ENCODE assay signal across 23 cellular contexts in genomic region chr6:33142501-33142900, GRCh38. TPM values are rescaled to one million over a fixed set of nuclear protein-coding genes. Genes with fewer than 3 reads are reported as not detected.
DNase-seq lines count a peak whose midpoint lies in the region; ATAC-seq and TF ChIP-seq lines count a peak whose summit lies in the region.
"Had no signal": no experiment of that assay in that cellular context is flagged by ENCODE, and none has a peak within 500 bp of the region (broad histone marks: within the 10 kb centered on the region; RNA-seq: fewer than 3 reads in every experiment).

No MANE protein-coding gene starts in this region.

- CTCF ChIA-PET in activated CD8-positive, alpha-beta T cell treated with anti-CD3 and anti-CD28 coated beads, Interleukin-2, amount 10 ng/mL, durations not matched to agents 7 days and 5 days (lab: Charles Lee), result interaction anchor here (1.0 to 1.5 kb wide), 3 partner anchors 14 to 126 kb away, joined by 3 to 7 read pairs (median 4); no protein-coding TSS in a partner anchor

- peak overlapping the region in 5 of 7 donors; percentile 17 to 91 (median 52) for H3K27ac Mint-ChIP-seq in CD14-positive monocyte
- peak overlapping the region; percentile 49 to 64 for H3K27ac Mint-ChIP-seq in natural killer cell treated with Interleukin-12 subunit alpha and Interleukin-12 subunit beta and Interleukin-15 and Interleukin-18, amount 100 ng/mL, for 72 hours
- H3K27ac Mint-ChIP-seq in activated CD8-positive, alpha-beta T cell treated with anti-CD3 and anti-CD28 coated beads, Interleukin-2, amount 10 ng/mL, durations not matched to agents 7 days and 5 days, result no peak overlapping the region
- H3K27ac Mint-ChIP-seq: CD4-positive, alpha-beta memory T cell had no signal

- POLR2A ChIA-PET in activated CD8-positive, alpha-beta T cell treated with anti-CD3 and anti-CD28 coated beads, Interleukin-2, amount 10 ng/mL, durations not matched to agents 7 days and 5 days (lab: Charles Lee), result no interaction called here

- peak overlapping the region in 1 of 2 donors; percentile 69 for H3K4me3 Mint-ChIP-seq in CD14-positive monocyte
- H3K4me3 Mint-ChIP-seq in natural killer cell treated with Interleukin-12 subunit alpha and Interleukin-12 subunit beta and Interleukin-15 and Interleukin-18, amount 100 ng/mL, for 72 hours, result peak overlapping the region; percentile 9
- H3K4me3 Mint-ChIP-seq in activated CD8-positive, alpha-beta T cell treated with anti-CD3 and anti-CD28 coated beads, Interleukin-2, amount 10 ng/mL, durations not matched to agents 7 days and 5 days, result no peak overlapping the region
- H3K4me3 Mint-ChIP-seq: CD4-positive, alpha-beta memory T cell had no signal

- no peak for ATAC-seq in natural killer cell treated with Interleukin-12 subunit alpha and Interleukin-12 subunit beta and Interleukin-15 and Interleukin-18, amount 100 ng/mL, for 72 hours
- ATAC-seq in GM21447 (IDR thresholded peaks at IDR 0.05; ENCODE audit: unreplicated experiment) (no peak), GM19463 (IDR thresholded peaks at IDR 0.05; ENCODE audit: unreplicated experiment) (no peak)
- ATAC-seq in activated CD8-positive, alpha-beta T cell treated with anti-CD3 and anti-CD28 coated beads, Interleukin-2, amount 10 ng/mL, durations not matched to agents 7 days and 5 days, result no peak

- H3K4me1 Mint-ChIP-seq in CD14-positive monocyte, result peaks cover 30% of the 10 kb centered on the region
- H3K4me1 Mint-ChIP-seq in natural killer cell treated with Interleukin-12 subunit alpha and Interleukin-12 subunit beta and Interleukin-15 and Interleukin-18, amount 100 ng/mL, for 72 hours (ENCODE audit: low read depth in 2 of 2), result peaks cover 24 to 29% of the 10 kb centered on the region in 2 donors
- peaks cover 10% of the 10 kb centered on the region for H3K4me1 Mint-ChIP-seq in activated CD8-positive, alpha-beta T cell treated with anti-CD3 and anti-CD28 coated beads, Interleukin-2, amount 10 ng/mL, durations not matched to agents 7 days and 5 days (ENCODE audit: low read depth)

- TF ChIP-seq CTCF in CD14-positive monocyte (IDR thresholded peaks at IDR 0.05), result no peak

- DNase-seq in SKM-1 treated with dmso at 0.1 percent for 144 hours (lab: John Stamatoyannopoulos, UW; ENCODE audit: unreplicated experiment) (peak; percentile 17), SKM-1 (lab: John Stamatoyannopoulos, UW; ENCODE audit: unreplicated experiment) (no peak), CD14-positive monocyte (ENCODE audit: low spot score) (no peak), OCI-M1 (lab: John Stamatoyannopoulos, UW) (peak; percentile 41)
- no peak for DNase-seq in natural killer cell treated with Interleukin-12 subunit alpha and Interleukin-12 subunit beta and Interleukin-15 and Interleukin-18, amount 100 ng/mL, for 72 hours (ENCODE audit: low spot score)
- DNase-seq in activated CD8-positive, alpha-beta T cell treated with anti-CD3 and anti-CD28 coated beads, Interleukin-2, amount 10 ng/mL, durations not matched to agents 7 days and 5 days, result no peak
- DNase-seq: Caco-2; CD4-positive, alpha-beta memory T cell; DMS 273 treated with DMSO at 0.1 percent for 48 hours; DMS79 treated with DMSO at 0.1 percent for 48 hours; IMR-90; Kasumi-1; MM.1S; NCI-H1105 treated with DMSO at 0.1 percent for 48 hours; NCI-H2029 treated with DMSO at 0.1 percent for 48 hours; NCI-H2171; NCI-H446; NCI-H526; PC-9; RPMI8226; SHP77 had no signal

- intact Hi-C loops in CD14-positive monocyte (cut with micrococcal nuclease), result loop anchor here in 1 of 2 donors (10.0 kb wide), 1 partner anchor 118 kb away; no protein-coding TSS in a partner anchor

- H3K36me3 Mint-ChIP-seq in CD14-positive monocyte, result no peaks in the 10 kb centered on the region
- no peaks in the 10 kb centered on the region for H3K36me3 Mint-ChIP-seq in natural killer cell treated with Interleukin-12 subunit alpha and Interleukin-12 subunit beta and Interleukin-15 and Interleukin-18, amount 100 ng/mL, for 72 hours
- H3K36me3 Mint-ChIP-seq in activated CD8-positive, alpha-beta T cell treated with anti-CD3 and anti-CD28 coated beads, Interleukin-2, amount 10 ng/mL, durations not matched to agents 7 days and 5 days (ENCODE audit: low read depth), result no peaks in the 10 kb centered on the region
- H3K36me3 Mint-ChIP-seq: CD4-positive, alpha-beta memory T cell had no signal

- peaks cover 1 to 4% (median 2%) of the 10 kb centered on the region in 3 donors for H3K27me3 Mint-ChIP-seq in CD14-positive monocyte (ENCODE audit: low read depth in 3 of 3)
- peaks cover 6 to 21% of the 10 kb centered on the region in 2 donors for H3K27me3 Mint-ChIP-seq in natural killer cell treated with Interleukin-12 subunit alpha and Interleukin-12 subunit beta and Interleukin-15 and Interleukin-18, amount 100 ng/mL, for 72 hours
- peaks cover 25% of the 10 kb centered on the region for H3K27me3 Mint-ChIP-seq in activated CD8-positive, alpha-beta T cell treated with anti-CD3 and anti-CD28 coated beads, Interleukin-2, amount 10 ng/mL, durations not matched to agents 7 days and 5 days (ENCODE audit: low read depth)

- peaks cover 2 to 10% (median 6%) of the 10 kb centered on the region in 7 donors for H3K9me3 Mint-ChIP-seq in CD14-positive monocyte
- H3K9me3 Mint-ChIP-seq in natural killer cell treated with Interleukin-12 subunit alpha and Interleukin-12 subunit beta and Interleukin-15 and Interleukin-18, amount 100 ng/mL, for 72 hours, result no peaks in the 10 kb centered on the region
- H3K9me3 Mint-ChIP-seq in activated CD8-positive, alpha-beta T cell treated with anti-CD3 and anti-CD28 coated beads, Interleukin-2, amount 10 ng/mL, durations not matched to agents 7 days and 5 days (ENCODE audit: insufficient read depth), result no peaks in the 10 kb centered on the region

RNA-seq across cellular contexts. Expression of gene COL11A2, which starts 49.8 kb away (rescaled TPM):
- not detected for polyA plus RNA-seq in CD14-positive monocyte
- 1 to 10 TPM; 1.1 to 1.3 TPM for total RNA-seq in natural killer cell treated with Interleukin-12 subunit alpha and Interleukin-12 subunit beta and Interleukin-15 and Interleukin-18, amount 100 ng/mL, for 72 hours
- total RNA-seq in activated CD8-positive, alpha-beta T cell treated with anti-CD3 and anti-CD28 coated beads, Interleukin-2, amount 10 ng/mL, durations not matched to agents 7 days and 5 days, result under 1 TPM; 0.71 to 0.83 TPM

RNA-seq across cellular contexts. Expression of gene RXRB, which starts 58.0 kb away (rescaled TPM):
- 1 to 10 TPM; 4.5 to 5.1 TPM for polyA plus RNA-seq in CD14-positive monocyte
- total RNA-seq in natural killer cell treated with Interleukin-12 subunit alpha and Interleukin-12 subunit beta and Interleukin-15 and Interleukin-18, amount 100 ng/mL, for 72 hours, result 10 to 100 TPM; 43.9 to 50.4 TPM
- 10 to 100 TPM; 33.5 to 34.5 TPM for total RNA-seq in activated CD8-positive, alpha-beta T cell treated with anti-CD3 and anti-CD28 coated beads, Interleukin-2, amount 10 ng/mL, durations not matched to agents 7 days and 5 days

RNA-seq across cellular contexts. Expression of gene SLC39A7, which starts 58.2 kb away (rescaled TPM):
- polyA plus RNA-seq in CD14-positive monocyte, result 10 to 100 TPM; 14.5 to 17.7 TPM
- 100 to 1,000 TPM in 1 of 2 donors, 10 to 100 TPM in 1; 91.5 to 102 TPM for total RNA-seq in natural killer cell treated with Interleukin-12 subunit alpha and Interleukin-12 subunit beta and Interleukin-15 and Interleukin-18, amount 100 ng/mL, for 72 hours
- 10 to 100 TPM; 45.6 to 50.8 TPM for total RNA-seq in activated CD8-positive, alpha-beta T cell treated with anti-CD3 and anti-CD28 coated beads, Interleukin-2, amount 10 ng/mL, durations not matched to agents 7 days and 5 days

Comparison
In these comparisons a context has a peak if more than half of its experiments do, and no peak if none do; other contexts are left out.
1. DNase-seq: peak in SKM-1 treated with dmso at 0.1 percent for 144 hours (single experiment) and OCI-M1 (single experiment); none in SKM-1 (single experiment), CD14-positive monocyte (single experiment), natural killer cell treated with Interleukin-12 subunit alpha and Interleukin-12 subunit beta and Interleukin-15 and Interleukin-18, amount 100 ng/mL, for 72 hours (single experiment) and activated CD8-positive, alpha-beta T cell treated with anti-CD3 and anti-CD28 coated beads, Interleukin-2, amount 10 ng/mL, durations not matched to agents 7 days and 5 days (single experiment).